Comparison of ENCODE assay signal across 14 cellular contexts in the genomic region with DNA sequence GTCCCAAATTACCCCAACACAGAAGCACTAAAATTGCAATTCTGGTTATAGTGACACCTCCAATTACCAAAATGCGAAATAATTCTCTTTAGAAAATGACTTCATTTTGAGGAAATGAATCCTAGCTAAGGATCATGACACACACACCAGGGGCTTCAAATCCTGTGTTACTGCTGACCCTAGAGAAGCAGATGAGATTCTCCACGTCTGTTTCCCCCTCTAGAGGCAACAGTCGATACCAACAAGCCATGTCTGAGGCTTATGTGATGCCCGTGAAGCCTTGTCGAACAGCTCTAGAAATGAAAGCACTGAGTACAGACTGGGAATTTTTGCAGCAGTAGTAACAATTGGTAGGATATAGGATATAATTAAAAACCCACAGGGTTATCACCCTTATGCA.
DNase-seq lines count a peak whose midpoint lies in the region; ATAC-seq and TF ChIP-seq lines count a peak whose summit lies in the region.
"Had no signal": no experiment of that assay in that cellular context is flagged by ENCODE, and none has a peak within 500 bp of the region (broad histone marks: within the 10 kb centered on the region; RNA-seq: fewer than 3 reads in every experiment).

No MANE protein-coding gene starts in this region.

- H3K4me2 ChIP-seq in hepatocyte: no peak overlapping the region

- H3K27me3 ChIP-seq in hepatocyte: no peaks in the 10 kb centered on the region

- 40% methylated on average over 5 of the region's 5 CpGs for WGBS in hepatocyte (ENCODE audit: low lambda C conversion rate, missing lambda C conversion rate)

- no peaks in the 10 kb centered on the region for H4K20me1 ChIP-seq in hepatocyte (ENCODE audit: insufficient read depth, poor library complexity, severe bottlenecking)

- no peaks in the 10 kb centered on the region for H3K9me2 ChIP-seq in hepatocyte (replicated peaks; ENCODE audit: insufficient read depth)

- no peaks in the 10 kb centered on the region for H3K79me2 ChIP-seq in hepatocyte

- TF ChIP-seq CTCF in hepatocyte (IDR thresholded peaks at IDR 0.05; ENCODE audit: poor library complexity): peak; percentile 19
- peak; percentile 36 for TF ChIP-seq CTCF in retinal pigment epithelial cell (conservative IDR thresholded peaks at IDR 0.05; ENCODE audit: low read depth, low read length)

- H3K4me3 ChIP-seq in hepatocyte (no peak overlapping the region), retinal pigment epithelial cell (ENCODE audit: low read length) (no peak overlapping the region)
- H3K4me3 ChIP-seq: K562 had no signal

- H3K27ac Mint-ChIP-seq in activated naive CD4-positive, alpha-beta T cell treated with anti-CD3 and anti-CD28 coated beads, Interleukin-2, amount 50 U/mL, for 72 hours: no peak overlapping the region
- H3K27ac Mint-ChIP-seq: activated CD8-positive, alpha-beta T cell treated with anti-CD3 and anti-CD28 coated beads, Interleukin-2, amount 10 ng/mL, durations not matched to agents 7 days and 5 days; stimulated activated naive B cell treated with anti-CD40 and anti-IgM and Interleukin-4, amounts not matched to agents 10 μg/mL and 1 μg/mL and 100 μg/mL, for 72 hours had no signal

- no peak for ATAC-seq in GM21723 (IDR thresholded peaks at IDR 0.05; ENCODE audit: unreplicated experiment)
- ATAC-seq in activated naive CD4-positive, alpha-beta T cell treated with anti-CD3 and anti-CD28 coated beads, Interleukin-2, amount 50 U/mL, for 72 hours: no peak
- ATAC-seq: activated CD8-positive, alpha-beta T cell treated with anti-CD3 and anti-CD28 coated beads, Interleukin-2, amount 10 ng/mL, durations not matched to agents 7 days and 5 days; K562; stimulated activated naive B cell treated with anti-CD40 and anti-IgM and Interleukin-4, amounts not matched to agents 10 μg/mL and 1 μg/mL and 100 μg/mL, for 72 hours had no signal

- H3K36me3 Mint-ChIP-seq in activated naive CD4-positive, alpha-beta T cell treated with anti-CD3 and anti-CD28 coated beads, Interleukin-2, amount 50 U/mL, for 72 hours: peaks cover 4 to 6% of the 10 kb centered on the region in 2 donors
- H3K36me3 Mint-ChIP-seq: stimulated activated naive B cell treated with anti-CD40 and anti-IgM and Interleukin-4, amounts not matched to agents 10 μg/mL and 1 μg/mL and 100 μg/mL, for 72 hours had no signal

- no peaks in the 10 kb centered on the region for H3K36me3 ChIP-seq in hepatocyte (replicated peaks; ENCODE audit: insufficient read depth, low read depth)

- H3K9me3 Mint-ChIP-seq in activated naive CD4-positive, alpha-beta T cell treated with anti-CD3 and anti-CD28 coated beads, Interleukin-2, amount 50 U/mL, for 72 hours: peaks cover 4 to 7% of the 10 kb centered on the region in 2 donors

- peak; percentile 15 for DNase-seq in NCI-H146 (lab: John Stamatoyannopoulos, UW)
- no peak for DNase-seq in NCI-H146 treated with DMSO at 0.1 percent for 48 hours (lab: John Stamatoyannopoulos, UW; ENCODE audit: unreplicated experiment)
- peak; percentile 10 for DNase-seq in OCI-M1 (lab: John Stamatoyannopoulos, UW)
- no peak for DNase-seq in hepatocyte (ENCODE audit: low spot score)
- DNase-seq in retinal pigment epithelial cell (ENCODE audit: low read depth): no peak
- no peak for DNase-seq in UCSD-AML1 (lab: John Stamatoyannopoulos, UW; ENCODE audit: unreplicated experiment)
- DNase-seq in activated naive CD4-positive, alpha-beta T cell treated with anti-CD3 and anti-CD28 coated beads, Interleukin-2, amount 50 U/mL, for 72 hours (ENCODE audit: low spot score in 2 of 2): no peak
- DNase-seq: 8988T; activated CD8-positive, alpha-beta T cell treated with anti-CD3 and anti-CD28 coated beads, Interleukin-2, amount 10 ng/mL, durations not matched to agents 7 days and 5 days; DMS79 treated with DMSO at 0.1 percent for 48 hours; NCI-H510A; stimulated activated naive B cell treated with anti-CD40 and anti-IgM and Interleukin-4, amounts not matched to agents 10 μg/mL and 1 μg/mL and 100 μg/mL, for 72 hours had no signal

- no peaks in the 10 kb centered on the region for H3K4me1 ChIP-seq in hepatocyte (ENCODE audit: insufficient read depth)

- no peaks in the 10 kb centered on the region for H3K9me3 ChIP-seq in hepatocyte (ENCODE audit: low read depth)

- no peak overlapping the region for H2AFZ ChIP-seq in hepatocyte

- no peak overlapping the region for H3K27ac ChIP-seq in hepatocyte

Comparison
In these comparisons a context has a peak if more than half of its experiments do, and no peak if none do; other contexts are left out.
1. DNase-seq: peak in NCI-H146 (single experiment) and OCI-M1 (single experiment); none in NCI-H146 treated with DMSO at 0.1 percent for 48 hours (single experiment), hepatocyte (single experiment), retinal pigment epithelial cell (single experiment), UCSD-AML1 (single experiment) and activated naive CD4-positive, alpha-beta T cell treated with anti-CD3 and anti-CD28 coated beads, Interleukin-2, amount 50 U/mL, for 72 hours (0 of 2).